Comparison of ENCODE assay signal across 25 cellular contexts in genomic region chr10:71207578-71207977, GRCh38.
"Had no signal": no experiment of that assay in that cellular context is flagged by ENCODE, and none has a peak within 500 bp of the region (broad histone marks: within the 10 kb centered on the region; RNA-seq: fewer than 3 reads in every experiment).

No MANE protein-coding gene starts in this region.

- H3K36me3 Mint-ChIP-seq: mesothelial cell of epicardium had no signal

- FAIRE-seq: colon, endometrium, islet of Langerhans, keratinocyte had no signal

- ATAC-seq: effector memory CD8-positive, alpha-beta T cell; esophagus mucosa; gastrocnemius medialis; heart right ventricle; left cardiac atrium; left lung; left ventricle myocardium superior; lower lobe of right lung; mucosa of descending colon had no signal

- H3K36me3 ChIP-seq: esophagus squamous epithelium, gastrocnemius medialis, heart right ventricle, left lung, lower lobe of right lung had no signal

- H3K27ac ChIP-seq: coronary artery, epithelial cell of prostate, esophagus squamous epithelium, gastrocnemius medialis, heart right ventricle, left lung, lower lobe of right lung had no signal

- H3K9me3 ChIP-seq: esophagus squamous epithelium, gastrocnemius medialis, heart right ventricle, left lung, lower lobe of right lung, mucosa of descending colon had no signal

- H3K27ac Mint-ChIP-seq: effector memory CD8-positive, alpha-beta T cell; endodermal cell; mesothelial cell of epicardium had no signal

- DNase-seq: effector CD8-positive, alpha-beta T cell; effector memory CD8-positive, alpha-beta T cell; erythroblast; esophagus squamous epithelium; foreskin fibroblast; foreskin melanocyte; gastrocnemius medialis; glutamatergic neuron; heart right ventricle; hippocampal formation; left cardiac atrium; left lung; left ventricle myocardium superior; lower lobe of right lung; mesenchymal stem cell; mucosa of descending colon had no signal

- H3K4me3 ChIP-seq: coronary artery, esophagus squamous epithelium, gastrocnemius medialis, heart right ventricle, left lung, lower lobe of right lung, mucosa of descending colon had no signal

- H3K4me3 Mint-ChIP-seq: effector memory CD8-positive, alpha-beta T cell; endodermal cell; mesothelial cell of epicardium had no signal

- H3K9me3 Mint-ChIP-seq: effector memory CD8-positive, alpha-beta T cell; endodermal cell; mesothelial cell of epicardium had no signal
